Comparison of ENCODE assay signal across 8 cellular contexts in genomic region chr1:9942939-9943807, GRCh38. TPM values are rescaled to one million over a fixed set of nuclear protein-coding genes. Genes with fewer than 3 reads are reported as not detected.
DNase-seq lines count a peak whose midpoint lies in the region; ATAC-seq, FAIRE-seq and TF ChIP-seq lines count a peak whose summit lies in the region.

Gene LZIC (minus strand): TSS chr1:9943391. CDS start chr1:9936619, 6,772 bp downstream.
Gene NMNAT1 (plus strand): TSS chr1:9943475. CDS start chr1:9972074, 28,599 bp downstream.

- peak within 1 kb of the TSS; percentile 85 for H3K4me2 ChIP-seq in OCI-LY7 (ENCODE audit: low read length)

- peak within 1 kb of the TSS; percentile 84 for H3K9ac ChIP-seq in HUES64 (ENCODE audit: low read depth, low read length)

- H3K4me1 ChIP-seq in HUES64 (ENCODE audit: insufficient read depth, low read length) (no peaks in the 10 kb centered on the region), OCI-LY7 (ENCODE audit: insufficient read depth, low read length, poor library complexity, severe bottlenecking) (peaks cover 10% of the 10 kb centered on the region), mucosa of descending colon (ENCODE audit: low read depth) (peaks cover 8% of the 10 kb centered on the region)

- no peaks in the 10 kb centered on the region for H3K27me3 ChIP-seq in HUES64 (ENCODE audit: insufficient read depth, low read length)

- under 1% methylated on average over 55 of the region's 55 CpGs for WGBS in HUES64

- H3K36me3 ChIP-seq in HUES64 (ENCODE audit: insufficient read depth, low read length) (peaks cover 7% of the 10 kb centered on the region; the same call in 1 of the 2 replicates), OCI-LY7 (ENCODE audit: insufficient read depth, low read length) (peaks cover 8% of the 10 kb centered on the region; the same call in 1 of the 2 replicates), mucosa of descending colon (ENCODE audit: low read depth) (no peaks in the 10 kb centered on the region)

- H3K9me3 ChIP-seq in HUES64 (ENCODE audit: insufficient read depth, low read depth, low read length) (no peaks in the 10 kb centered on the region), OCI-LY7 (ENCODE audit: low read length) (no peaks in the 10 kb centered on the region), mucosa of descending colon (no peaks in the 10 kb centered on the region)

- POLR2A ChIA-PET in OCI-LY7 (lab: Charles Lee): interaction anchor here (0.5 to 1.5 kb wide), 11 partner anchors 8 to 754 kb away, joined by 3 to 6 read pairs (median 3); no protein-coding TSS in a partner anchor

- no TSS peak for BruUV-seq in OCI-LY7 (replicated peaks; lab: Mats Ljungman, UMichigan)

- no peaks in the 10 kb centered on the region for H4K20me1 ChIP-seq in OCI-LY7 (ENCODE audit: insufficient read depth, low read length)

- H2AFZ ChIP-seq in OCI-LY7 (ENCODE audit: low read length): peak within 1 kb of the TSS; percentile 96

- CTCF ChIA-PET in OCI-LY7 (lab: Charles Lee; ENCODE audit: unreplicated experiment): interaction anchor here (1.3 kb wide), 1 partner anchor 18 kb away, joined by 6 read pairs; no protein-coding TSS in a partner anchor

- TF ChIP-seq CTCF in D721Med (IDR thresholded peaks at IDR 0.05; ENCODE audit: insufficient read depth, missing control alignments): no peak
- no peak for TF ChIP-seq CTCF in OCI-LY7 (conservative IDR thresholded peaks at IDR 0.05; ENCODE audit: low read length)
- TF ChIP-seq CTCF in mucosa of descending colon (IDR thresholded peaks at IDR 0.05): no peak

- H3K27ac ChIP-seq in HUES64 (ENCODE audit: low read depth, low read length): peak within 1 kb of the TSS; percentile 87
- H3K27ac ChIP-seq in OCI-LY7 (ENCODE audit: low read depth, low read length, poor library complexity, severe bottlenecking): peak within 1 kb of the TSS; percentile 74
- H3K27ac ChIP-seq in epithelial cell of prostate: peak within 1 kb of the TSS; percentile 91

- no peaks in the 10 kb centered on the region for H3K9me2 ChIP-seq in OCI-LY7 (ENCODE audit: insufficient read depth, low read length)

- peak within 1 kb of the TSS; percentile 81 for H3K4me3 ChIP-seq in HUES64 (ENCODE audit: low read length)
- H3K4me3 ChIP-seq in OCI-LY7 (ENCODE audit: low read depth, low read length, poor library complexity, severe bottlenecking): peak within 1 kb of the TSS; percentile 89
- peak within 1 kb of the TSS; percentile 49 for H3K4me3 ChIP-seq in mucosa of descending colon

- no peak for FAIRE-seq in D721Med (lab: Jason Lieb, UNC)

- ATAC-seq in GM21515 (IDR thresholded peaks at IDR 0.05; ENCODE audit: unreplicated experiment): peak; percentile 90
- peak; percentile 99 for ATAC-seq in mucosa of descending colon

- H3K79me2 ChIP-seq in OCI-LY7 (ENCODE audit: insufficient read depth, low read depth, low read length): peaks cover 19% of the 10 kb centered on the region; the same call in 1 of the 2 replicates

- intact Hi-C loops in OCI-LY7 (cut with micrococcal nuclease; ENCODE audit: unreplicated experiment) (loop anchor here (1.0 to 10.0 kb wide), 5 partner anchors 32 to 212 kb away; partner anchors contain the start of genes CTNNBIP1 and UBE4B), mucosa of descending colon (cut with DNase I, micrococcal nuclease) (loop anchor here in 1 of 2 donors (10.0 kb wide), 1 partner anchor 68 kb away; no protein-coding TSS in a partner anchor)

- DNase-seq in D721Med (ENCODE audit: insufficient read length, low spot score) (peak; percentile 60), OCI-LY7 (ENCODE audit: low spot score) (peak; percentile 96), activated T-cell treated with anti-CD3 and anti-CD28 coated beads for 24 hours (ENCODE audit: low read depth) (peak; percentile 90), epithelial cell of prostate (ENCODE audit: low read depth, low spot score) (peak; percentile 75), mucosa of descending colon (peak; percentile 95 to 96 (median 95))
- DNase-seq in stimulated activated CD8-positive, alpha-beta memory T cell treated with anti-CD3 and anti-CD28 coated beads, Interleukin-2, amount 100 ng/mL, for 48 hours (ENCODE audit: low read depth in 2 of 2): peak; percentile 90 to 92

RNA-seq across cellular contexts. Expression of gene LZIC, which starts in this region (rescaled TPM):
- polyA plus RNA-seq in HUES64 (2013, experiment 1 of 2): 17.3 TPM
- 22.5 TPM for polyA plus RNA-seq in HUES64 (2013, experiment 2 of 2)
- total RNA-seq in OCI-LY7 (2014; rRNA removed; shearing (Covaris generic)): 19.1 and 29.3 TPM in 2 replicates
- total RNA-seq in OCI-LY7 (2022) (28.1 and 31.4 TPM in 2 replicates), mucosa of descending colon (10 to 100 TPM; 36.3 to 43.7 (median 39.9) TPM)

RNA-seq across cellular contexts. Expression of gene NMNAT1, which starts in this region (rescaled TPM):
- polyA plus RNA-seq in HUES64 (2013, experiment 1 of 2): 4.2 TPM
- polyA plus RNA-seq in HUES64 (2013, experiment 2 of 2): 3.9 TPM
- total RNA-seq in OCI-LY7 (2014; rRNA removed; shearing (Covaris generic)): 3.8 and 5.4 TPM in 2 replicates
- total RNA-seq in OCI-LY7 (2022): 6.5 and 7.0 TPM in 2 replicates
- total RNA-seq in mucosa of descending colon: 10 to 100 TPM; 19.0 to 21.8 (median 20.6) TPM

Comparison
In these comparisons a context has a peak if more than half of its experiments do, and no peak if none do; other contexts are left out.
1. Peak in every context shown above with its lines: DNase-seq, ATAC-seq, H3K4me3 ChIP-seq and H3K27ac ChIP-seq.